In the genomic region with DNA sequence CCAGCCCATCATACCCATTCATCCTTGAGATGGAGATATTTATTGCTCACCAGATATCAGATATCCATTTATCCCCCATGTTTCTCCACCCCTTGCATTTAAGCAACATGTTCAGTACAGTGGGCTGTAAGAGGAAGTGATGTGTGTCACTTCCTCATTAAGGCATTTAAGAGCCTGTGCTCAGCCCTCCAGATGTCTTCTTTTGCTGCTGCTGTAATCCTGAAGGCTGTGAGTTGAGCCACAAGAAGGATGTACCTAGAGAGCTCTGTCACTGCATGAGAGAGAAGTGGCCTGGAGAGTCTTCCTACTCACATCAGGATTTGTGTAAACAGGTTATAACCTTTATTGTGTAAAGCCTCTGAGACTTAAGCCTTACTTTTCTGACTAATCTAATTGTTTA, we compare ENCODE assay signal across 12 cellular contexts.
DNase-seq lines count a peak whose midpoint lies in the region; ATAC-seq, FAIRE-seq and TF ChIP-seq lines count a peak whose summit lies in the region.
"Had no signal": no experiment of that assay in that cellular context is flagged by ENCODE, and none has a peak within 500 bp of the region (broad histone marks: within the 10 kb centered on the region; RNA-seq: fewer than 3 reads in every experiment).

No MANE protein-coding gene starts in this region.

- H3K36me3 ChIP-seq in bronchial epithelial cell (ENCODE audit: control insufficient read depth, insufficient read depth, low read length) = no peaks in the 10 kb centered on the region
- H3K36me3 ChIP-seq: BLaER1, HAP-1 had no signal

- H3K27me3 ChIP-seq in bronchial epithelial cell (ENCODE audit: control insufficient read depth, insufficient read depth, low read length) = no peaks in the 10 kb centered on the region
- H3K27me3 ChIP-seq: BLaER1 had no signal

- H3K4me3 ChIP-seq in bronchial epithelial cell (ENCODE audit: low read depth, low read length) = no peak overlapping the region
- H3K4me3 ChIP-seq: BLaER1, HAP-1 had no signal

- TF ChIP-seq CTCF in bronchial epithelial cell (IDR thresholded peaks at IDR 0.05; ENCODE audit: insufficient read depth, low read length, severe bottlenecking) = no peak

- peak; percentile 60 for ATAC-seq in GM21619 (IDR thresholded peaks at IDR 0.05; ENCODE audit: unreplicated experiment)

- no peak for FAIRE-seq in bronchial epithelial cell (lab: Jason Lieb, UNC)

- DNase-seq in DMS53 treated with DMSO at 0.1 percent for 48 hours (lab: John Stamatoyannopoulos, UW; ENCODE audit: unreplicated experiment) (peak; percentile 13), Kasumi-1 (lab: John Stamatoyannopoulos, UW) (peak; percentile 69 to 73), bronchial epithelial cell (ENCODE audit: low read depth) (peak; percentile 43), cerebellum (ENCODE audit: low spot score) (no peak), NCI-H2029 treated with DMSO at 0.1 percent for 48 hours (lab: John Stamatoyannopoulos, UW) (no peak)
- DNase-seq in stimulated activated CD4-positive, alpha-beta T cell treated with anti-CD3 and anti-CD28 coated beads, Interleukin-12 subunit alpha, Interleukin-12 subunit beta, amount 100 ng/mL, for 4 hours = no peak
- no peak for DNase-seq in stimulated activated CD8-positive, alpha-beta memory T cell treated with anti-CD3 and anti-CD28 coated beads, Interleukin-4, amount 100 ng/mL, for 48 hours
- DNase-seq: activated CD4-positive, alpha-beta T cell treated with anti-CD3 and anti-CD28 coated beads, Interleukin-2, amount 50 U/mL, for 48 hours; NCI-H226 had no signal

Comparison
In these comparisons a context has a peak if more than half of its experiments do, and no peak if none do; other contexts are left out.
1. DNase-seq: peak in DMS53 treated with DMSO at 0.1 percent for 48 hours (single experiment), Kasumi-1 (2 of 2) and bronchial epithelial cell (single experiment); none in cerebellum (single experiment), stimulated activated CD4-positive, alpha-beta T cell treated with anti-CD3 and anti-CD28 coated beads, Interleukin-12 subunit alpha, Interleukin-12 subunit beta, amount 100 ng/mL, for 4 hours (single experiment), stimulated activated CD8-positive, alpha-beta memory T cell treated with anti-CD3 and anti-CD28 coated beads, Interleukin-4, amount 100 ng/mL, for 48 hours (single experiment) and NCI-H2029 treated with DMSO at 0.1 percent for 48 hours (single experiment).